Comparison of ENCODE assay signal across 34 cellular contexts in genomic region chr15:59189224-59189623, GRCh38. TPM values are rescaled to one million over a fixed set of nuclear protein-coding genes. Genes with fewer than 3 reads are reported as not detected.
"Had no signal": no experiment of that assay in that cellular context is flagged by ENCODE, and none has a peak within 500 bp of the region (broad histone marks: within the 10 kb centered on the region; RNA-seq: fewer than 3 reads in every experiment).

No MANE protein-coding gene starts in this region.

- H3K4me1 ChIP-seq: adrenal gland had no signal

- H3K27ac ChIP-seq: adrenal gland, RWPE1, WERI-Rb-1 had no signal

- H3K27me3 Mint-ChIP-seq: activated CD4-positive, alpha-beta T cell treated with anti-CD3 and anti-CD28 coated beads, Interleukin-2, amount 10 ng/mL, durations not matched to agents 24 days and 14 days had no signal

- H3K9me3 Mint-ChIP-seq: activated CD4-positive, alpha-beta memory T cell treated with anti-CD3 and anti-CD28 coated beads for 36 hours; activated naive CD4-positive, alpha-beta T cell treated with anti-CD3 and anti-CD28 coated beads for 36 hours; activated naive CD4-positive, alpha-beta T cell treated with anti-CD3 and anti-CD28 coated beads, Interleukin-2, amount 50 U/mL, for 72 hours had no signal

- H3K27me3 ChIP-seq: adrenal gland, MG63 had no signal

- H3K36me3 Mint-ChIP-seq: activated CD4-positive, alpha-beta memory T cell treated with anti-CD3 and anti-CD28 coated beads for 36 hours; activated naive CD4-positive, alpha-beta T cell treated with anti-CD3 and anti-CD28 coated beads, Interleukin-2, amount 50 U/mL, for 72 hours had no signal

- H3K36me3 ChIP-seq: adrenal gland, WERI-Rb-1 had no signal

- ATAC-seq: activated naive CD4-positive, alpha-beta T cell treated with anti-CD3 and anti-CD28 coated beads, Interleukin-2, amount 50 U/mL, for 72 hours; activated T-cell treated with anti-CD3 and anti-CD28 coated beads, Interleukin-2, amount 50 U/mL, for 4 hours; Panc1; Right ventricle myocardium inferior had no signal

- H3K4me1 Mint-ChIP-seq: activated CD4-positive, alpha-beta T cell treated with anti-CD3 and anti-CD28 coated beads, Interleukin-2, amount 10 ng/mL, durations not matched to agents 24 days and 14 days had no signal

- H3K4me3 Mint-ChIP-seq: activated CD4-positive, alpha-beta memory T cell treated with anti-CD3 and anti-CD28 coated beads for 36 hours; activated CD4-positive, alpha-beta T cell treated with anti-CD3 and anti-CD28 coated beads, Interleukin-2, amount 10 ng/mL, durations not matched to agents 24 days and 14 days; activated naive CD4-positive, alpha-beta T cell treated with anti-CD3 and anti-CD28 coated beads for 36 hours; activated T-cell treated with anti-CD3 and anti-CD28 coated beads, Interleukin-2, amount 50 U/mL, for 4 hours; activated T-helper 1 cell treated with anti-CD3 and anti-CD28 coated beads, Interleukin-12 subunit alpha, Interleukin-12 subunit beta, Interleukin-2, Interleukin-4 antibody, amounts not matched to agents 30 ng/mL and 10 ng/mL and 1 ng/mL, durations not matched to agents 14 hours and 24 hours and 36 hours; brain had no signal

- H3K4me3 ChIP-seq: adrenal gland, MG63 had no signal

- DNase-seq: activated CD4-positive, alpha-beta memory T cell treated with anti-CD3 and anti-CD28 coated beads for 36 hours; activated CD4-positive, alpha-beta T cell treated with anti-CD3 and anti-CD28 coated beads, Interleukin-2, amount 10 ng/mL, durations not matched to agents 24 days and 14 days; activated CD8-positive, alpha-beta memory T cell treated with anti-CD3 and anti-CD28 coated beads, Interleukin-2, amount 50 U/mL, for 4 hours; activated gamma-delta T cell treated with Interleukin-2 at 50 U/mL for 16 hours; activated naive CD4-positive, alpha-beta T cell treated with anti-CD3 and anti-CD28 coated beads for 36 hours; activated T-cell treated with anti-CD3 and anti-CD28 coated beads for 4 hours; activated T-cell treated with anti-CD3 and anti-CD28 coated beads, Interleukin-2, amount 50 U/mL, for 4 hours; adrenal gland; caudate nucleus; Kasumi-1; KG1; MG63; NCI-H1048; NCI-H1105 treated with DMSO at 0.1 percent for 48 hours; NCI-H1436 treated with DMSO at 0.1 percent for 48 hours; NCI-H1694 treated with DMSO at 0.1 percent for 48 hours; NCI-H2029; NCI-H345; NCI-H524 treated with DMSO at 0.1 percent for 48 hours; SIG-M5; SW 1271; T-helper 1 cell; T1000; WERI-Rb-1 had no signal

- H3K9me3 ChIP-seq: adrenal gland, MG63 had no signal

- H3K27ac Mint-ChIP-seq: activated CD4-positive, alpha-beta memory T cell treated with anti-CD3 and anti-CD28 coated beads for 36 hours; activated CD4-positive, alpha-beta T cell treated with anti-CD3 and anti-CD28 coated beads, Interleukin-2, amount 10 ng/mL, durations not matched to agents 24 days and 14 days; activated naive CD4-positive, alpha-beta T cell treated with anti-CD3 and anti-CD28 coated beads for 36 hours; activated naive CD4-positive, alpha-beta T cell treated with anti-CD3 and anti-CD28 coated beads, Interleukin-2, amount 50 U/mL, for 72 hours; activated T-helper 1 cell treated with anti-CD3 and anti-CD28 coated beads, Interleukin-12 subunit alpha, Interleukin-12 subunit beta, Interleukin-2, Interleukin-4 antibody, amounts not matched to agents 30 ng/mL and 10 ng/mL and 1 ng/mL, durations not matched to agents 14 hours and 24 hours and 36 hours had no signal

RNA-seq across cellular contexts. Expression of gene LDHAL6B, which starts 17.4 kb away (rescaled TPM):
- total RNA-seq: activated CD4-positive, alpha-beta memory T cell treated with anti-CD3 and anti-CD28 coated beads for 36 hours; activated CD4-positive, alpha-beta T cell treated with anti-CD3 and anti-CD28 coated beads, Interleukin-2, amount 10 ng/mL, durations not matched to agents 24 days and 14 days; activated naive CD4-positive, alpha-beta T cell treated with anti-CD3 and anti-CD28 coated beads for 36 hours; activated naive CD4-positive, alpha-beta T cell treated with anti-CD3 and anti-CD28 coated beads, Interleukin-2, amount 50 U/mL, for 72 hours; activated T-cell treated with anti-CD3 and anti-CD28 coated beads, Interleukin-2, amount 50 U/mL, for 4 hours; activated T-helper 1 cell treated with anti-CD3 and anti-CD28 coated beads, Interleukin-12 subunit alpha, Interleukin-12 subunit beta, Interleukin-2, Interleukin-4 antibody, amounts not matched to agents 30 ng/mL and 10 ng/mL and 1 ng/mL, durations not matched to agents 14 hours and 24 hours and 36 hours; adrenal gland; bronchial epithelial cell; cerebellum; NCI-H460; Right ventricle myocardium inferior; T-helper 2 cell treated with Interferon-gamma antibody and Interleukin-4, amounts not matched to agents 100 ng/mL and 5 ng/mL, for 36 hours had no signal
- polyA plus RNA-seq: adrenal gland had no signal
